ENCODE assay signal across 1 cellular context in genomic region chr6:13367396-13367795, GRCh38.
TF ChIP-seq lines count a peak whose summit lies in the region.

No MANE protein-coding gene starts in this region.

TF ChIP-seq in SK-N-SH, 30 proteins besides CTCF, POLR2A, EP300 and RAD21 (continued from another document):
- no peak for TF ChIP-seq NRF1 (IDR thresholded peaks at IDR 0.05; ENCODE audit: low read depth, low read length)
